In the genomic region with DNA sequence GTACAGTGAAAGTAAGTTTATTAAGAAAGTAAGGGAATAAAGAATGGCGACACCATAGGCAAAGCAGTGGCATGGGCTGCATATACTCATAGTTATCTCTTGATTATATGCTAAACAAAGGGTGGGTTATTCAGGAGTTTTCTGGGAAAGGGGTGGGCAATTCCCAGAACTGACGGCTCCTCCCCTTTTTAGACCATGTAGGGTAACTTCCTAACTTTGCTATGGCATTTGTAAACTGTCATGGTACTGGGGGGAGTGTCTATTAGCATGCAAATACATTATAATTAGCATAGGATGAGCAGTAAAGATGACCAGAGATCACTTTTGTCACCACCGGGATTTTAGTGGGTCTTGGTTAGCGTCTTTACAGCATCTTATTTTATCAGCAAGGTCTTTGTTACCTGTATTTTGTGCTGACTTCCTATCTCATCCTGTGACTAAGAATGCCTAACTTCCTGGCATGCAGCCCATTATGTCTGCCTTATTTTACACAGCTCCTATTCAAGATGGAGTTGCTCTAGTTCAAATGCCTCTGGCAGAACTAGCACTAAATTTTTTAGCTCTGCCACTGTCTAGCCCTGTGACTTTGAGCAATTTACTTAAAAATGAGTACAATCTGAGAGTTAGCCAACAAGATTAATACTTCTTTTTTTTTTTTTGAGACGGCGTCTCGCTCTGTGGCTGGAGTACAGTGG, we compare ENCODE assay signal across 1 cellular context.
TF ChIP-seq lines count a peak whose summit lies in the region.

No MANE protein-coding gene starts in this region.

TF ChIP-seq in IMR-90, 13 proteins besides CTCF, POLR2A, EP300 and RAD21:
- TF ChIP-seq, protein P1, sequence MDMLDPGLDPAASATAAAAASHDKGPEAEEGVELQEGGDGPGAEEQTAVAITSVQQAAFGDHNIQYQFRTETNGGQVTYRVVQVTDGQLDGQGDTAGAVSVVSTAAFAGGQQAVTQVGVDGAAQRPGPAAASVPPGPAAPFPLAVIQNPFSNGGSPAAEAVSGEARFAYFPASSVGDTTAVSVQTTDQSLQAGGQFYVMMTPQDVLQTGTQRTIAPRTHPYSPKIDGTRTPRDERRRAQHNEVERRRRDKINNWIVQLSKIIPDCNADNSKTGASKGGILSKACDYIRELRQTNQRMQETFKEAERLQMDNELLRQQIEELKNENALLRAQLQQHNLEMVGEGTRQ (IDR thresholded peaks at IDR 0.05; ENCODE audit: low read depth, low read length), result no peak
- no peak for TF ChIP-seq CEBPB (IDR thresholded peaks at IDR 0.05; ENCODE audit: low read depth, low read length)
- TF ChIP-seq NFE2L2 (IDR thresholded peaks at IDR 0.05; ENCODE audit: low read depth, low read length), result no peak
- TF ChIP-seq CHD1 (IDR thresholded peaks at IDR 0.05; ENCODE audit: low read depth, low read length), result no peak
- TF ChIP-seq FOS (IDR thresholded peaks at IDR 0.05; ENCODE audit: low read depth, low read length), result no peak
- TF ChIP-seq RCOR1 (IDR thresholded peaks at IDR 0.05; ENCODE audit: insufficient replicate concordance, low read length), result no peak
- TF ChIP-seq RFX5 (IDR thresholded peaks at IDR 0.05; ENCODE audit: low read depth, low read length), result no peak
- TF ChIP-seq MAFK (IDR thresholded peaks at IDR 0.05; ENCODE audit: low read depth, low read length), result no peak
- no peak for TF ChIP-seq MAZ (IDR thresholded peaks at IDR 0.05; ENCODE audit: borderline replicate concordance, low read depth, low read length)
- TF ChIP-seq BHLHE40 (IDR thresholded peaks at IDR 0.05; ENCODE audit: low read depth, low read length), result no peak
- TF ChIP-seq, protein P2, sequence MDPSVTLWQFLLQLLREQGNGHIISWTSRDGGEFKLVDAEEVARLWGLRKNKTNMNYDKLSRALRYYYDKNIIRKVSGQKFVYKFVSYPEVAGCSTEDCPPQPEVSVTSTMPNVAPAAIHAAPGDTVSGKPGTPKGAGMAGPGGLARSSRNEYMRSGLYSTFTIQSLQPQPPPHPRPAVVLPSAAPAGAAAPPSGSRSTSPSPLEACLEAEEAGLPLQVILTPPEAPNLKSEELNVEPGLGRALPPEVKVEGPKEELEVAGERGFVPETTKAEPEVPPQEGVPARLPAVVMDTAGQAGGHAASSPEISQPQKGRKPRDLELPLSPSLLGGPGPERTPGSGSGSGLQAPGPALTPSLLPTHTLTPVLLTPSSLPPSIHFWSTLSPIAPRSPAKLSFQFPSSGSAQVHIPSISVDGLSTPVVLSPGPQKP (IDR thresholded peaks at IDR 0.05; ENCODE audit: borderline replicate concordance, low read depth, low read length), result no peak
- no peak for TF ChIP-seq MXI1 (IDR thresholded peaks at IDR 0.05; ENCODE audit: borderline replicate concordance, low read depth, low read length)
- TF ChIP-seq SMC3 (IDR thresholded peaks at IDR 0.05; ENCODE audit: low read depth, low read length), result no peak
